Comparison of ENCODE assay signal across 8 cellular contexts in the genomic region with DNA sequence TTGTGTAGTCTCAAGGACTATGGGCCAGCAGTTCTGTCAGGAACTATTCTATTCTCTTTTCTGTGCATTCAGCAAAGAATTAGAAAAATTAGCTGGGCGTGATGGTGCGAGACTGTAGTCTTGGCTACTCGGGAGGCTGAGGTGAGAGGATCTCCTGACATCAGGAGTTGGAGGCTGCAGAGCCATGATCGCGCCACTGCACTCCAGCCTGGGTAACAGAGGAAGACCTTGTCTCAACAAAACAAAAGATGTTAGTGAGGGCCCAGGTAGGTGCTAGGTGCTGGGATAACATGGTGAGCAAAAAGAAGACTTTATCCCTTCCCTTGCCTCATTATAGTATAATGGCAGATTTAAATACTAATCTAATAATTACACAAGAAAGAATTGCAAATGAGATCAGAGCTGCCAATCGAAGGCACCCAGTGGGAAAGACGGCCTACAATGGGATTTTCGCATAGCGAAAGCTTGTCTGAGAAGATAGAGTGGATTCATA. TPM values are rescaled to one million over a fixed set of nuclear protein-coding genes. Genes with fewer than 3 reads are reported as not detected.
DNase-seq lines count a peak whose midpoint lies in the region; ATAC-seq, FAIRE-seq and TF ChIP-seq lines count a peak whose summit lies in the region.

No MANE protein-coding gene starts in this region.

- TF ChIP-seq CTCF in GM06990 (IDR thresholded peaks at IDR 0.05; ENCODE audit: insufficient read depth, low read length, poor library complexity, severe bottlenecking) (no peak), astrocyte (IDR thresholded peaks at IDR 0.05; ENCODE audit: insufficient read depth, low read depth, low read length) (no peak), lower lobe of right lung (IDR thresholded peaks at IDR 0.05) (no peak)

- no peak for DNase-seq in GM06990 (ENCODE audit: extremely low read depth, insufficient read length)
- DNase-seq in astrocyte (ENCODE audit: low read depth) = no peak
- DNase-seq in lower lobe of right lung = no peak
- no peak for DNase-seq in aorta
- no peak for DNase-seq in sciatic nerve (ENCODE audit: low spot score)
- no peak for DNase-seq in ureter (ENCODE audit: low spot score)

- H3K9me3 ChIP-seq in astrocyte (ENCODE audit: insufficient read depth, low read depth, low read length) (no peaks in the 10 kb centered on the region), lower lobe of right lung (no peaks in the 10 kb centered on the region), aorta (ENCODE audit: control insufficient read depth, low read length) (no peaks in the 10 kb centered on the region)

- H3K27ac ChIP-seq in astrocyte (ENCODE audit: low read depth, low read length) (peak overlapping the region; percentile 78), lower lobe of right lung (peak overlapping the region; percentile 87), aorta (ENCODE audit: low read depth in 1 of 2, low read length in 2 of 2) (no peak overlapping the region)

- H3K4me3 ChIP-seq in GM06990 (replicated peaks; ENCODE audit: low read depth, low read length) (peak overlapping the region; percentile 88), astrocyte (ENCODE audit: insufficient read depth, low read depth, low read length) (peak overlapping the region; percentile 93), lower lobe of right lung (peak overlapping the region; percentile 98), aorta (ENCODE audit: low read length in 2 of 2) (peak overlapping the region; percentile 16 to 76)

- 75% methylated on average over 9 of the region's 9 CpGs for whole genome bisulfite sequencing in aorta, 2 donors

- H3K4me1 Mint-ChIP-seq in astrocyte (ENCODE audit: low read depth, unreplicated experiment) = no peaks in the 10 kb centered on the region

- H3K4me3 Mint-ChIP-seq in astrocyte (ENCODE audit: unreplicated experiment) = peak overlapping the region; percentile 94

- H3K27me3 ChIP-seq in GM06990 (replicated peaks; ENCODE audit: control insufficient read depth, insufficient read depth, low read length) (no peaks in the 10 kb centered on the region), astrocyte (ENCODE audit: insufficient read depth, low read length) (no peaks in the 10 kb centered on the region), lower lobe of right lung (ENCODE audit: low read depth) (no peaks in the 10 kb centered on the region), aorta (ENCODE audit: control insufficient read depth in 1 of 2, insufficient read depth in 2 of 2, low read length in 1 of 2) (no peaks in the 10 kb centered on the region)

- H3K36me3 ChIP-seq in GM06990 (ENCODE audit: control insufficient read depth, insufficient read depth, low read length) (no peaks in the 10 kb centered on the region; the same call in 1 of the 2 replicates), astrocyte (ENCODE audit: insufficient read depth, low read length) (peaks cover 13% of the 10 kb centered on the region), lower lobe of right lung (peaks cover 21% of the 10 kb centered on the region), aorta (ENCODE audit: control insufficient read depth in 1 of 2, insufficient read depth in 2 of 2, low read length in 1 of 2) (peaks cover 1 to 7% of the 10 kb centered on the region in 2 donors)

- H3K27ac Mint-ChIP-seq in astrocyte (ENCODE audit: unreplicated experiment) = peak overlapping the region; percentile 91

- peak overlapping the region; percentile 97 for H2AFZ ChIP-seq in astrocyte (ENCODE audit: low read depth, low read length)

- peaks cover 5% of the 10 kb centered on the region for H3K4me1 ChIP-seq in astrocyte (ENCODE audit: insufficient read depth, low read length)
- peaks cover 22% of the 10 kb centered on the region for H3K4me1 ChIP-seq in lower lobe of right lung
- no peaks in the 10 kb centered on the region for H3K4me1 ChIP-seq in aorta (ENCODE audit: control insufficient read depth in 1 of 2, insufficient read depth in 2 of 2, low read length in 2 of 2)

- peaks cover 27% of the 10 kb centered on the region for H3K79me2 ChIP-seq in astrocyte (ENCODE audit: insufficient read depth, low read length)

- H3K27me3 Mint-ChIP-seq in astrocyte (ENCODE audit: low read depth, unreplicated experiment) = no peaks in the 10 kb centered on the region

- H3K9me3 Mint-ChIP-seq in astrocyte (ENCODE audit: unreplicated experiment) = no peaks in the 10 kb centered on the region

- intact Hi-C loops in lower lobe of right lung (cut with DNase I) = no loop called here
- intact Hi-C loops in aorta (cut with DNase I) = no loop called here
- intact Hi-C loops in sciatic nerve (cut with DNase I) = no loop called here

- H4K20me1 ChIP-seq in astrocyte (ENCODE audit: insufficient read depth, low read length) = peaks cover 8% of the 10 kb centered on the region

- peak overlapping the region; percentile 96 for H3K4me2 ChIP-seq in astrocyte (ENCODE audit: low read length)

- H3K36me3 Mint-ChIP-seq in astrocyte (ENCODE audit: low read depth, unreplicated experiment) = peaks cover 7% of the 10 kb centered on the region

- peak overlapping the region; percentile 92 for H3K9ac ChIP-seq in astrocyte (ENCODE audit: low read length)

- ATAC-seq in HG02798 (IDR thresholded peaks at IDR 0.05; ENCODE audit: poor library complexity, unreplicated experiment) = peak; percentile 1
- ATAC-seq in lower lobe of right lung = no peak
- ATAC-seq in aorta (ENCODE audit: low FRiP score) = no peak
- no peak for ATAC-seq in sciatic nerve
- ATAC-seq in HG02840 (IDR thresholded peaks at IDR 0.05; ENCODE audit: low FRiP score, unreplicated experiment) = no peak

- no peak for FAIRE-seq in astrocyte (lab: Jason Lieb, UNC)

RNA-seq across cellular contexts. Expression of a gene that starts 0.4 kb away (rescaled TPM):
- total RNA-seq in astrocyte = 56.1 and 58.8 TPM in 2 replicates
- 39.8 TPM for total RNA-seq in lower lobe of right lung
- total RNA-seq in aorta = 10 to 100 TPM; 33.2 to 40.6 TPM
- polyA plus RNA-seq in aorta = 10 to 100 TPM; 15.7 to 19.4 TPM
- total RNA-seq in sciatic nerve = 48.3 TPM
- 52.9 TPM for total RNA-seq in ureter

Comparison
In these comparisons a context has a peak if more than half of its experiments do, and no peak if none do; other contexts are left out.
1. H3K4me3 ChIP-seq: peak in every context shown above with its lines; median percentile 98 in lower lobe of right lung; 93 in astrocyte; 88 in GM06990; 46 in aorta.
2. H3K27ac ChIP-seq: peak in astrocyte (single experiment) and lower lobe of right lung (single experiment); none in aorta (0 of 2).